ENCODE assay signal across 8 cellular contexts in genomic region chr22:31661851-31662667, GRCh38.
DNase-seq lines count a peak whose midpoint lies in the region; ATAC-seq and TF ChIP-seq lines count a peak whose summit lies in the region.

Gene PISD, minus strand, starts transcription at chr22:31662215. Its CDS starts 7 bp downstream, at chr22:31662208.

- DNase-seq in AML-193 (lab: John Stamatoyannopoulos, UW) (peak; percentile 84 to 91), NCI-H524 (lab: John Stamatoyannopoulos, UW) (peak; percentile 93 to 97), kidney glomerular epithelial cell (lab: John Stamatoyannopoulos, UW) (peak; percentile 94)
- peak; percentile 94 to 97 for DNase-seq in activated CD4-positive, alpha-beta T cell treated with anti-CD3 and anti-CD28 coated beads for 4 hours
- peak; percentile 90 to 95 (median 94) for DNase-seq in stimulated activated CD4-positive, alpha-beta T cell treated with anti-CD3 and anti-CD28 coated beads, Interleukin-1b, Interleukin-23, amount 100 ng/mL, for 24 hours (ENCODE audit: low read depth in 4 of 4, low spot score in 1 of 4)

- peak within 1 kb of the TSS; percentile 16 for H3K27ac ChIP-seq in cingulate gyrus (ENCODE audit: low read depth, low read length)

- TF ChIP-seq POLR2A in GM19193 (IDR thresholded peaks at IDR 0.05; ENCODE audit: extremely low read depth, insufficient read depth, insufficient read length), result peak; percentile 84

- ATAC-seq in HG03439 (IDR thresholded peaks at IDR 0.05; ENCODE audit: unreplicated experiment), result peak; percentile 85

Comparison
In these comparisons a context has a peak if more than half of its experiments do, and no peak if none do; other contexts are left out.
1. Peak in every context shown above with its lines: DNase-seq, ATAC-seq and H3K27ac ChIP-seq.